Comparison of ENCODE assay signal across 7 cellular contexts in genomic region chr19:58451358-58452101, GRCh38.
DNase-seq lines count a peak whose midpoint lies in the region; ATAC-seq and TF ChIP-seq lines count a peak whose summit lies in the region.

ZNF324B (plus strand) TSS chr19:58451622; CDS start chr19:58453702, 2,080 bp downstream.

- in situ Hi-C loops in astrocyte of the cerebellum (cut with HindIII; ENCODE audit: low sequenced_read_pairs): no loop called here

- H3K4me3 ChIP-seq in astrocyte of the cerebellum (ENCODE audit: low read depth, low read length): peak within 1 kb of the TSS; percentile 80

- TF ChIP-seq CTCF in astrocyte of the cerebellum (IDR thresholded peaks at IDR 0.05; ENCODE audit: low read depth, low read length, missing control alignments): no peak

- ATAC-seq in GM18511 (IDR thresholded peaks at IDR 0.05; ENCODE audit: unreplicated experiment) (peak; percentile 97), HG03025 (IDR thresholded peaks at IDR 0.05; ENCODE audit: low FRiP score, unreplicated experiment) (peak; percentile 91)

- peak; percentile 87 for DNase-seq in NCI-H2029 treated with DMSO at 0.1 percent for 48 hours (lab: John Stamatoyannopoulos, UW)
- peak; percentile 94 for DNase-seq in T-helper 22 cell (ENCODE audit: low read depth)
- DNase-seq in astrocyte of the cerebellum (ENCODE audit: low read depth): peak; percentile 78
- peak; percentile 48 to 98 (median 94) for DNase-seq in hypothalamus (lab: John Stamatoyannopoulos, UW)
- DNase-seq in retina: peak; percentile 97

Comparison
In these comparisons a context has a peak if more than half of its experiments do, and no peak if none do; other contexts are left out.
1. Peak in every context shown above with its lines: DNase-seq, ATAC-seq and H3K4me3 ChIP-seq.